Comparison of ENCODE assay signal across 2 cellular contexts in genomic region chr17:75602644-75603043, GRCh38.
TF ChIP-seq lines count a peak whose summit lies in the region.

No MANE protein-coding gene starts in this region.

TF ChIP-seq in A549, 52 proteins besides CTCF, POLR2A, EP300 and RAD21 (continued from another document):
- TF ChIP-seq PBX3 (IDR thresholded peaks at IDR 0.05) (no peak), HDAC2 (IDR thresholded peaks at IDR 0.05) (no peak), JUN (IDR thresholded peaks at IDR 0.05) (no peak), TP53 (CRISPR knock-in tag; IDR thresholded peaks at IDR 0.05) (no peak), GATA3 (IDR thresholded peaks at IDR 0.05; ENCODE audit: borderline replicate concordance) (no peak), TFCP2L1 (CRISPR knock-in tag; IDR thresholded peaks at IDR 0.05) (no peak), HMGXB4 (CRISPR knock-in tag; IDR thresholded peaks at IDR 0.05; ENCODE audit: borderline replicate concordance) (no peak), RNF2 (IDR thresholded peaks at IDR 0.05; ENCODE audit: borderline replicate concordance, low read depth) (no peak), ZFP36 (IDR thresholded peaks at IDR 0.05; ENCODE audit: borderline replicate concordance, partially characterized antibody) (no peak), RFX5 (IDR thresholded peaks at IDR 0.05) (no peak), HOXA7 (CRISPR knock-in tag; IDR thresholded peaks at IDR 0.05) (no peak), CHD4 (IDR thresholded peaks at IDR 0.05; ENCODE audit: borderline replicate concordance) (no peak), MYC (IDR thresholded peaks at IDR 0.05; ENCODE audit: borderline replicate concordance, low read length) (no peak)
TF ChIP-seq in A549: peak in this region for 0.

TF ChIP-seq in IMR-90, 13 proteins besides CTCF, POLR2A, EP300 and RAD21:
- TF ChIP-seq ELK1 (IDR thresholded peaks at IDR 0.05; ENCODE audit: borderline replicate concordance, low read depth, low read length) (no peak), CHD1 (IDR thresholded peaks at IDR 0.05; ENCODE audit: low read depth, low read length) (no peak), BHLHE40 (IDR thresholded peaks at IDR 0.05; ENCODE audit: low read depth, low read length) (no peak), MXI1 (IDR thresholded peaks at IDR 0.05; ENCODE audit: borderline replicate concordance, low read depth, low read length) (no peak)
